Comparison of ENCODE assay signal across 1 cellular context in genomic region chr22:45538284-45538683, GRCh38.
A peak's percentile ranks its signal among the peaks of the same experiment; 100 is the strongest.
TF ChIP-seq lines count a peak whose summit lies in the region.

No MANE protein-coding gene starts in this region.

TF ChIP-seq in K562, 482 proteins besides CTCF, POLR2A, EP300 and RAD21:
- TF ChIP-seq CCNT2 (IDR thresholded peaks at IDR 0.05; ENCODE audit: borderline replicate concordance, extremely low read depth, insufficient read length, low read depth, low read length) (no peak), ZBTB5 (IDR thresholded peaks at IDR 0.05) (no peak), CBX5 (IDR thresholded peaks at IDR 0.05; ENCODE audit: borderline replicate concordance, low read depth) (no peak), MAFK (IDR thresholded peaks at IDR 0.05; ENCODE audit: low read length) (peak; percentile 33; the same call in 1 of the 2 replicates), CXXC5 (CRISPR knock-in tag; IDR thresholded peaks at IDR 0.05) (no peak), TBP (optimal IDR thresholded peaks at IDR 0.05; ENCODE audit: low read depth, low read length) (no peak), ZNF316 (IDR thresholded peaks at IDR 0.05) (peak; percentile 82), MXD1 (CRISPR knock-in tag; IDR thresholded peaks at IDR 0.05; ENCODE audit: borderline replicate concordance, poor library complexity, severe bottlenecking) (no peak), ZKSCAN3 (CRISPR knock-in tag; IDR thresholded peaks at IDR 0.05) (no peak), MAFG (tag; conservative IDR thresholded peaks at IDR 0.05) (peak; percentile 75), C11orf30 (IDR thresholded peaks at IDR 0.05; ENCODE audit: low read depth) (peak; percentile 77), ARNT (IDR thresholded peaks at IDR 0.05) (no peak), MAFF (IDR thresholded peaks at IDR 0.05; ENCODE audit: low read length) (peak; percentile 58; the same call in 1 of the 2 replicates), MCM3 (IDR thresholded peaks at IDR 0.05) (no peak), CHD1 (IDR thresholded peaks at IDR 0.05; ENCODE audit: low read length) (no peak), PYGO2 (tag; IDR thresholded peaks at IDR 0.05) (no peak), BCOR (IDR thresholded peaks at IDR 0.05) (no peak), NRF1 (conservative IDR thresholded peaks at IDR 0.05 in 1 of 2, IDR thresholded peaks at IDR 0.05 in 1 of 2) (no peak)
